8 cellular contexts compared by ENCODE assay signal in the genomic region with DNA sequence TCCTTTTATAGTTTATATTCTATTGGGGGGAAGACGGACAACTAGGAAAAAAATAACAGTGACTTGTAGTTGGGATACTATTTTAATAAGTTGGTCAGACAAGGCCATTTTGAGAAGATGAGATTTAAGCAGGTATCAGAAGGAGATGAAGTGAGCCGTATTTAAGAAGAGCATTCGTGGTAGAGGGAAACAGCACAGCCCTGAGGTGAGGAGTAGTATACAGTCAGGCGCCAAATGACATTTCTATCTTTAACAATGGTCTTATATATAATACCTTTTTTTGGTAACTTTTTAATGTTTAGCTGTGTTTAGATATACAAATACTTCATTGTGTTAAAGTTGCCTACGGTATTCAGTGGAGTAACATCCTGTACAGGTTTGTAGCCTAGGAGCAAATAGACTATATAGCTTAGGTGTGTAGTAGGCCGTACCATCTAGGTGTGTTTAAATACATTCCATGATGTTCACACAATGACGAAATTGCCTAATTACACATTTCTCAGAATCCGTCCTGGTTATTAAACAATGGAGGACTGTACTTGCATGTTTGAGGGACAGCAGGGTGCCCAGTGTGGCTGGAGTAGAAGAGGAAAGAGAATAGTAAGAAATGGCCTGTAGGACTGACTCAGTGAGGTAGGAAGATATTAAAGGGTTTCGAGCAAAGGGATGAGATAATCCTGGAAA. TPM values are rescaled to one million over a fixed set of nuclear protein-coding genes. Genes with fewer than 3 reads are reported as not detected.
DNase-seq lines count a peak whose midpoint lies in the region; ATAC-seq and TF ChIP-seq lines count a peak whose summit lies in the region.

No MANE protein-coding gene starts in this region.

- CTCF ChIA-PET in A673 (lab: Charles Lee): no interaction called here

- peak overlapping the region; percentile 86 for H3K4me2 ChIP-seq in GM23248 (ENCODE audit: unreplicated experiment)

- H3K9me2 ChIP-seq in GM23248 (ENCODE audit: insufficient read depth): no peaks in the 10 kb centered on the region

- no peak overlapping the region for H2AFZ ChIP-seq in GM23248

- H3K27me3 ChIP-seq in A673 (replicated peaks; ENCODE audit: insufficient read depth, low read depth, low read length, poor library complexity) (no peaks in the 10 kb centered on the region), GM23248 (replicated peaks; ENCODE audit: insufficient read depth) (no peaks in the 10 kb centered on the region), right cardiac atrium (ENCODE audit: control insufficient read depth, insufficient read depth) (no peaks in the 10 kb centered on the region)

- POLR2A ChIA-PET in A673 (lab: Charles Lee; ENCODE audit: low non-redundant PET): no interaction called here

- H3K4me1 ChIP-seq in A673 (ENCODE audit: insufficient read depth, low read length, poor library complexity, severe bottlenecking): no peaks in the 10 kb centered on the region
- peaks cover 36% of the 10 kb centered on the region for H3K4me1 ChIP-seq in GM23248 (ENCODE audit: insufficient read depth)
- H3K4me1 ChIP-seq in right cardiac atrium (ENCODE audit: control insufficient read depth, insufficient read depth, low read length): no peaks in the 10 kb centered on the region

- H3K4me3 ChIP-seq in A673 (ENCODE audit: low read depth, low read length, poor library complexity, severe bottlenecking): peak overlapping the region; percentile 74
- peak overlapping the region; percentile 96 for H3K4me3 ChIP-seq in GM23248
- peak overlapping the region; percentile 76 for H3K4me3 ChIP-seq in right cardiac atrium (ENCODE audit: low read length)

- peak overlapping the region; percentile 99 for H3K9ac ChIP-seq in GM23248

- DNase-seq in A673 (ENCODE audit: low spot score) (no peak), GM23248 (peak; percentile 54), right cardiac atrium (no peak), substantia nigra (lab: John Stamatoyannopoulos, UW) (no peak), midbrain (lab: John Stamatoyannopoulos, UW) (no peak), putamen (ENCODE audit: low spot score) (no peak), NCI-H1092 (lab: John Stamatoyannopoulos, UW) (no peak)

- TF ChIP-seq CTCF in A673 (conservative IDR thresholded peaks at IDR 0.05; ENCODE audit: low read depth, low read length): no peak
- peak; percentile 16 for TF ChIP-seq CTCF in VCaP (conservative IDR thresholded peaks at IDR 0.05)

- peaks cover 80% of the 10 kb centered on the region for H3K79me2 ChIP-seq in GM23248 (ENCODE audit: insufficient read depth)

- H3K27ac ChIP-seq in A673 (ENCODE audit: low read depth, low read length, poor library complexity, severe bottlenecking) (no peak overlapping the region), GM23248 (peak overlapping the region; percentile 98), VCaP (peak overlapping the region; percentile 98), right cardiac atrium (ENCODE audit: low read length) (peak overlapping the region; percentile 33), substantia nigra (ENCODE audit: low read depth, low read length, poor library complexity, severe bottlenecking) (peak overlapping the region; percentile 6)

- TSS peak; percentile 58 for BruUV-seq in A673 (replicated peaks; lab: Mats Ljungman, UMichigan)

- in situ Hi-C loops in GM23248 (cut with MboI): no loop called here

- intact Hi-C loops in A673 (cut with micrococcal nuclease; ENCODE audit: unreplicated experiment): no loop called here
- intact Hi-C loops in right cardiac atrium (cut with DNase I): loop anchor here in 3 of 4 donors (10.0 kb wide), 2 partner anchors 53 to 143 kb away; a partner anchor contains a TSS

- ATAC-seq in right cardiac atrium: no peak

- H3K36me3 ChIP-seq in A673 (ENCODE audit: insufficient read depth, low read length, poor library complexity, severe bottlenecking) (no peaks in the 10 kb centered on the region), GM23248 (ENCODE audit: low read depth) (peaks cover 10% of the 10 kb centered on the region)

- H3K9me3 ChIP-seq in A673 (ENCODE audit: low read depth, low read length, poor library complexity, severe bottlenecking) (no peaks in the 10 kb centered on the region), GM23248 (ENCODE audit: low read depth) (no peaks in the 10 kb centered on the region), right cardiac atrium (ENCODE audit: control insufficient read depth, low read length) (no peaks in the 10 kb centered on the region)

- peaks cover 29% of the 10 kb centered on the region for H3F3A ChIP-seq in GM23248 (ENCODE audit: insufficient read depth)

- WGBS in GM23248 (ENCODE audit: low coverage in 1 of 2, low lambda C conversion rate in 2 of 2, missing lambda C conversion rate in 2 of 2), 2 experiments: 51 to 53% methylated on average over 9 of the region's 9 CpGs
- WGBS in right cardiac atrium: 49% methylated on average over 9 of the region's 9 CpGs

- peaks cover 20% of the 10 kb centered on the region; the same call in 1 of the 2 replicates for H4K20me1 ChIP-seq in GM23248 (ENCODE audit: insufficient read depth)

RNA-seq across cellular contexts. Expression of a gene that starts 1.6 kb away (rescaled TPM):
- total RNA-seq in A673 (2021) (44.8 and 53.1 TPM in 2 replicates), right cardiac atrium (10 to 100 TPM; 27.7 to 35.8 (median 29.5) TPM)
- 26.0 and 41.9 TPM in 2 replicates for total RNA-seq in GM23248 (2014; rRNA removed; shearing (Covaris generic))
- polyA plus RNA-seq in GM23248 (2016; fragmentation: Nextera tagmentation; extraction: Ambion mirVana) (25.8 and 32.6 TPM in 2 replicates), right cardiac atrium (22.6 TPM)

RNA-seq across cellular contexts. Expression of a gene that starts 11.4 kb away (rescaled TPM):
- 13.5 and 14.9 TPM in 2 replicates for total RNA-seq in A673 (2021)
- 11.1 and 23.5 TPM in 2 replicates for total RNA-seq in GM23248 (2014; rRNA removed; shearing (Covaris generic))
- polyA plus RNA-seq in GM23248 (2016; fragmentation: Nextera tagmentation; extraction: Ambion mirVana): 46.9 and 49.1 TPM in 2 replicates
- total RNA-seq in right cardiac atrium: 10 to 100 TPM; 11.8 to 14.2 (median 13.5) TPM
- polyA plus RNA-seq in right cardiac atrium: 26.7 TPM

RNA-seq across cellular contexts. Expression of a gene that starts 20.3 kb away (rescaled TPM):
- total RNA-seq in A673 (2021) (28.9 and 29.5 TPM in 2 replicates), right cardiac atrium (10 to 100 TPM; 24.9 to 29.9 (median 28.4) TPM)
- 67.3 and 80.1 TPM in 2 replicates for total RNA-seq in GM23248 (2014; rRNA removed; shearing (Covaris generic))
- polyA plus RNA-seq in GM23248 (2016; fragmentation: Nextera tagmentation; extraction: Ambion mirVana) (55.9 and 56.9 TPM in 2 replicates), right cardiac atrium (20.2 TPM)

RNA-seq across cellular contexts. Expression of a gene that starts 51.5 kb away (rescaled TPM):
- total RNA-seq in A673 (2021): 4.4 and 4.5 TPM in 2 replicates
- 65.4 and 72.8 TPM in 2 replicates for total RNA-seq in GM23248 (2014; rRNA removed; shearing (Covaris generic))
- 5.2 TPM in 2 replicates for polyA plus RNA-seq in GM23248 (2016; fragmentation: Nextera tagmentation; extraction: Ambion mirVana)
- total RNA-seq in right cardiac atrium: 100 to 1,000 TPM; 100 to 141 (median 118) TPM
- 99.5 TPM for polyA plus RNA-seq in right cardiac atrium
